Comparison of ENCODE assay signal across 29 cellular contexts in the genomic region with DNA sequence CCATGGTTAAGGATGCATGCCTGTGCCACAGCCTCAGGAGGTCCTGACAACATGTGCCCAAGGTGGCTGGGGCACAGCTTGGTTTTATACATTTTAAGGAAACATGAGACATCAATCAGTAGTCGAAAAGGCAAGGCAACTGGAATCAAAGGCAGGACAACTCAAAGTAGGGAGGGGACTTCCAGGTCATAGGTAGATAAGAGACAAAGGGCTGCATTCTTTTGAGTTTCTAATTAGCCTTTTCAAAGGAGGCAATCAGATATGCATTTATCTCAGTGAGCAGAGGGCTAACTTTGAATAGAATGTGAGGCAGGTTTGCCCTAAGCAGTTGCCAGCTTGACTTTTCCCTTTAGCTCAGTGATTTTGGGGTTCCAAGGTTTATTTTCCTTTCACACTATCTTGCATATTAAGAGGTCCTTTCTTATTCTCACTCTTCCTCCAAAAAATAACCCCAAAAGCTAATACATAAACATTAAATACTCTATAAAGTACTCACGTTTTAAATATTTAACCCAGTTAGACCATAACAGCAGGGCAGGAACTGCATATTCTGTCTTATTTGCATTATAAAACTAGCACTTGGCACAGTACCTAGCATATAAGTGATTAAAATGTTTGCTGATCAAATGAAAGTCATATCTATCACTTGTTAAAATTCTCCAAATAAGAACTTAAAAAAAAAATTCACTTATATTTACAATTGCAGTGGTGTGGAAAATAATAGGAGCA. TPM values are rescaled to one million over a fixed set of nuclear protein-coding genes. Genes with fewer than 3 reads are reported as not detected.
DNase-seq lines count a peak whose midpoint lies in the region; TF ChIP-seq lines count a peak whose summit lies in the region.
"Had no signal": no experiment of that assay in that cellular context is flagged by ENCODE, and none has a peak within 500 bp of the region (broad histone marks: within the 10 kb centered on the region; RNA-seq: fewer than 3 reads in every experiment).

No MANE protein-coding gene starts in this region.

- no peaks in the 10 kb centered on the region for H3K27me3 ChIP-seq in stomach
- H3K27me3 ChIP-seq: adrenal gland, right lobe of liver, upper lobe of left lung had no signal

- peak overlapping the region in 4 of 5 donors; percentile 6 to 68 (median 39) for H3K27ac ChIP-seq in stomach
- H3K27ac ChIP-seq: adrenal gland, HL-60, right lobe of liver, upper lobe of left lung, WERI-Rb-1 had no signal

- H3K4me3 ChIP-seq in stomach: no peak overlapping the region
- H3K4me3 ChIP-seq: adrenal gland, right lobe of liver, upper lobe of left lung had no signal

- H3K4me1 ChIP-seq in stomach: peaks cover 0 to 35% (median 14%) of the 10 kb centered on the region in 4 donors
- H3K4me1 ChIP-seq: adrenal gland, right lobe of liver, upper lobe of left lung had no signal

- H3K27me3 Mint-ChIP-seq in osteocyte (ENCODE audit: unreplicated experiment): peaks cover 16% of the 10 kb centered on the region
- H3K27me3 Mint-ChIP-seq: CD4-positive, alpha-beta T cell; IgD-negative memory B cell had no signal

- no peak for TF ChIP-seq EP300 in stomach (IDR thresholded peaks at IDR 0.05)

- H3K27ac Mint-ChIP-seq in osteocyte (ENCODE audit: unreplicated experiment): no peak overlapping the region
- H3K27ac Mint-ChIP-seq: activated naive CD4-positive, alpha-beta T cell treated with anti-CD3 and anti-CD28 coated beads for 36 hours; activated T-helper 1 cell treated with anti-CD3 and anti-CD28 coated beads, Interleukin-12 subunit alpha, Interleukin-12 subunit beta, Interleukin-2, Interleukin-4 antibody, amounts not matched to agents 30 ng/mL and 10 ng/mL and 1 ng/mL, durations not matched to agents 14 hours and 24 hours and 36 hours; CD4-positive, alpha-beta T cell; IgD-negative memory B cell had no signal

- DNase-seq in HT-29 (ENCODE audit: low spot score) (peak; percentile 31), NCI-H526 treated with DMSO at 0.1 percent for 48 hours (lab: John Stamatoyannopoulos, UW) (peak; percentile 18), iPS DF 19.7 (ENCODE audit: low read depth, low spot score) (peak; percentile 72), stomach (no peak), NK-92 (lab: John Stamatoyannopoulos, UW; ENCODE audit: unreplicated experiment) (no peak), EL (no peak), osteocyte (ENCODE audit: extremely low spot score, unreplicated experiment) (no peak)
- DNase-seq: activated CD4-positive, alpha-beta T cell treated with anti-CD3 and anti-CD28 coated beads, Interleukin-2, amount 50 U/mL, for 1 hour; activated naive CD4-positive, alpha-beta T cell treated with anti-CD3 and anti-CD28 coated beads for 36 hours; adrenal gland; CD4-positive, alpha-beta T cell; effector CD4-positive, alpha-beta T cell; erythroblast; glutamatergic neuron; left cardiac atrium; mammary epithelial cell; NCI-H1092 treated with DMSO at 0.1 percent for 48 hours; NCI-H2029 treated with DMSO at 0.1 percent for 48 hours; NCI-H69; OCI-M1; right lobe of liver; stimulated activated CD4-positive, alpha-beta T cell treated with anti-CD3 and anti-CD28 coated beads, Interleukin-12 subunit alpha, Interleukin-12 subunit beta, amount 100 ng/mL, for 4 hours; stimulated activated CD4-positive, alpha-beta T cell treated with anti-CD3 and anti-CD28 coated beads, Interleukin-4, amount 100 ng/mL, for 1 hour; upper lobe of left lung; WERI-Rb-1 had no signal

- peaks cover 0 to 8% (median 3%) of the 10 kb centered on the region in 4 donors for H3K9me3 ChIP-seq in stomach
- H3K9me3 ChIP-seq: adrenal gland, right lobe of liver had no signal

- no peak for TF ChIP-seq POLR2A in stomach (IDR thresholded peaks at IDR 0.05)

- H3K36me3 ChIP-seq in stomach: no peaks in the 10 kb centered on the region
- H3K36me3 ChIP-seq: adrenal gland, right lobe of liver, upper lobe of left lung, WERI-Rb-1 had no signal

- peaks cover 9% of the 10 kb centered on the region for H3K9me3 Mint-ChIP-seq in osteocyte (ENCODE audit: unreplicated experiment)

- WGBS in stomach, 5 donors: 8 to 24% (median 16%) methylated on average over 2 of the region's 2 CpGs

- no peak for TF ChIP-seq CTCF in stomach (IDR thresholded peaks at IDR 0.05)
- no peak for TF ChIP-seq CTCF in osteocyte (IDR thresholded peaks at IDR 0.05)

- H3K4me3 Mint-ChIP-seq in osteocyte (ENCODE audit: unreplicated experiment): no peak overlapping the region
- H3K4me3 Mint-ChIP-seq: activated naive CD4-positive, alpha-beta T cell treated with anti-CD3 and anti-CD28 coated beads for 36 hours; activated T-helper 1 cell treated with anti-CD3 and anti-CD28 coated beads, Interleukin-12 subunit alpha, Interleukin-12 subunit beta, Interleukin-2, Interleukin-4 antibody, amounts not matched to agents 30 ng/mL and 10 ng/mL and 1 ng/mL, durations not matched to agents 14 hours and 24 hours and 36 hours; CD4-positive, alpha-beta T cell; IgD-negative memory B cell had no signal

- no peaks in the 10 kb centered on the region for H3K36me3 Mint-ChIP-seq in osteocyte (ENCODE audit: unreplicated experiment)

- no peaks in the 10 kb centered on the region for H3K4me1 Mint-ChIP-seq in osteocyte (ENCODE audit: unreplicated experiment)
- H3K4me1 Mint-ChIP-seq: IgD-negative memory B cell had no signal

- intact Hi-C loops in stomach (cut with DNase I; ENCODE audit: low total_unique reads): no loop called here

RNA-seq across cellular contexts. Expression of a gene that starts 36.3 kb away (rescaled TPM):
- total RNA-seq in HT-29 (2014; rRNA removed; shearing (Covaris generic)): 36.0 and 36.2 TPM in 2 replicates
- 10 to 100 TPM in 4 of 5 donors, 1 to 10 TPM in 1; 2.3 to 42.6 (median 24.0) TPM for total RNA-seq in stomach
- 1 to 10 TPM; 1.2 to 4.9 (median 1.6) TPM for polyA plus RNA-seq in stomach
- total RNA-seq in osteocyte: not detected in 2 replicates
- total RNA-seq: activated naive CD4-positive, alpha-beta T cell treated with anti-CD3 and anti-CD28 coated beads for 36 hours; activated T-helper 1 cell treated with anti-CD3 and anti-CD28 coated beads, Interleukin-12 subunit alpha, Interleukin-12 subunit beta, Interleukin-2, Interleukin-4 antibody, amounts not matched to agents 30 ng/mL and 10 ng/mL and 1 ng/mL, durations not matched to agents 14 hours and 24 hours and 36 hours; subcutaneous adipose tissue had no signal

Comparison
In these comparisons a context has a peak if more than half of its experiments do, and no peak if none do; other contexts are left out.
1. DNase-seq: peak in HT-29 (single experiment), NCI-H526 treated with DMSO at 0.1 percent for 48 hours (single experiment) and iPS DF 19.7 (single experiment); none in stomach (single experiment), NK-92 (single experiment), EL (single experiment) and osteocyte (single experiment).